Comparison of ENCODE assay signal across 1 cellular context in the genomic region with DNA sequence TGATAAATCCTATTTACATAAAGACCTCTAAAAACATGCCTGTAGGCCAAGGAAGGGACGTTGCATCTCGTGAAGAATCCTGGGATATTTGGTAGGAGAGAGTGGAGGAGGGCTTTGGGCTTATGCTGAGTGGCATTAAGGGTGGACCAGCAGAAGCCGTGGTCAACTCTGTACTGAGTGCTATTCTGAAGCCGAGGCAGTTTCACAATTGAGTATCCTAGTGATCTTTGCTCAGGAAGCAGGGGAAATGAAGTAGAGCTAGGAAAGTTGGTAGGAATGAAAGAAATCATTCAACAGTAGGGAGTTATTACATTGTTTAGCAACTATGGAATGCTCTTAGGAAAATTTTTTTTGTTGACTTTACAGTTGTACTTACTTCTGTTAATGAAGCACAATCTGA.
TF ChIP-seq lines count a peak whose summit lies in the region.

No MANE protein-coding gene starts in this region.

TF ChIP-seq in HepG2, 621 proteins besides CTCF, POLR2A, EP300 and RAD21 (continued from another document):
- TF ChIP-seq, protein P1, sequence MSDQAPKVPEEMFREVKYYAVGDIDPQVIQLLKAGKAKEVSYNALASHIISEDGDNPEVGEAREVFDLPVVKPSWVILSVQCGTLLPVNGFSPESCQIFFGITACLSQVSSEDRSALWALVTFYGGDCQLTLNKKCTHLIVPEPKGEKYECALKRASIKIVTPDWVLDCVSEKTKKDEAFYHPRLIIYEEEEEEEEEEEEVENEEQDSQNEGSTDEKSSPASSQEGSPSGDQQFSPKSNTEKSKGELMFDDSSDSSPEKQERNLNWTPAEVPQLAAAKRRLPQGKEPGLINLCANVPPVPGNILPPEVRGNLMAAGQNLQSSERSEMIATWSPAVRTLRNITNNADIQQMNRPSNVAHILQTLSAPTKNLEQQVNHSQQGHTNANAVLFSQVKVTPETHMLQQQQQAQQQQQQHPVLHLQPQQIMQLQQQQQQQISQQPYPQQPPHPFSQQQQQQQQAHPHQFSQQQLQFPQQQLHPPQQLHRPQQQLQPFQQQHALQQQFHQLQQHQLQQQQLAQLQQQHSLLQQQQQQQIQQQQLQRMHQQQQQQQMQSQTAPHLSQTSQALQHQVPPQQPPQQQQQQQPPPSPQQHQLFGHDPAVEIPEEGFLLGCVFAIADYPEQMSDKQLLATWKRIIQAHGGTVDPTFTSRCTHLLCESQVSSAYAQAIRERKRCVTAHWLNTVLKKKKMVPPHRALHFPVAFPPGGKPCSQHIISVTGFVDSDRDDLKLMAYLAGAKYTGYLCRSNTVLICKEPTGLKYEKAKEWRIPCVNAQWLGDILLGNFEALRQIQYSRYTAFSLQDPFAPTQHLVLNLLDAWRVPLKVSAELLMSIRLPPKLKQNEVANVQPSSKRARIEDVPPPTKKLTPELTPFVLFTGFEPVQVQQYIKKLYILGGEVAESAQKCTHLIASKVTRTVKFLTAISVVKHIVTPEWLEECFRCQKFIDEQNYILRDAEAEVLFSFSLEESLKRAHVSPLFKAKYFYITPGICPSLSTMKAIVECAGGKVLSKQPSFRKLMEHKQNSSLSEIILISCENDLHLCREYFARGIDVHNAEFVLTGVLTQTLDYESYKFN (CRISPR knock-in tag; conservative IDR thresholded peaks at IDR 0.05) = peak; percentile 41
- TF ChIP-seq, protein P2, sequence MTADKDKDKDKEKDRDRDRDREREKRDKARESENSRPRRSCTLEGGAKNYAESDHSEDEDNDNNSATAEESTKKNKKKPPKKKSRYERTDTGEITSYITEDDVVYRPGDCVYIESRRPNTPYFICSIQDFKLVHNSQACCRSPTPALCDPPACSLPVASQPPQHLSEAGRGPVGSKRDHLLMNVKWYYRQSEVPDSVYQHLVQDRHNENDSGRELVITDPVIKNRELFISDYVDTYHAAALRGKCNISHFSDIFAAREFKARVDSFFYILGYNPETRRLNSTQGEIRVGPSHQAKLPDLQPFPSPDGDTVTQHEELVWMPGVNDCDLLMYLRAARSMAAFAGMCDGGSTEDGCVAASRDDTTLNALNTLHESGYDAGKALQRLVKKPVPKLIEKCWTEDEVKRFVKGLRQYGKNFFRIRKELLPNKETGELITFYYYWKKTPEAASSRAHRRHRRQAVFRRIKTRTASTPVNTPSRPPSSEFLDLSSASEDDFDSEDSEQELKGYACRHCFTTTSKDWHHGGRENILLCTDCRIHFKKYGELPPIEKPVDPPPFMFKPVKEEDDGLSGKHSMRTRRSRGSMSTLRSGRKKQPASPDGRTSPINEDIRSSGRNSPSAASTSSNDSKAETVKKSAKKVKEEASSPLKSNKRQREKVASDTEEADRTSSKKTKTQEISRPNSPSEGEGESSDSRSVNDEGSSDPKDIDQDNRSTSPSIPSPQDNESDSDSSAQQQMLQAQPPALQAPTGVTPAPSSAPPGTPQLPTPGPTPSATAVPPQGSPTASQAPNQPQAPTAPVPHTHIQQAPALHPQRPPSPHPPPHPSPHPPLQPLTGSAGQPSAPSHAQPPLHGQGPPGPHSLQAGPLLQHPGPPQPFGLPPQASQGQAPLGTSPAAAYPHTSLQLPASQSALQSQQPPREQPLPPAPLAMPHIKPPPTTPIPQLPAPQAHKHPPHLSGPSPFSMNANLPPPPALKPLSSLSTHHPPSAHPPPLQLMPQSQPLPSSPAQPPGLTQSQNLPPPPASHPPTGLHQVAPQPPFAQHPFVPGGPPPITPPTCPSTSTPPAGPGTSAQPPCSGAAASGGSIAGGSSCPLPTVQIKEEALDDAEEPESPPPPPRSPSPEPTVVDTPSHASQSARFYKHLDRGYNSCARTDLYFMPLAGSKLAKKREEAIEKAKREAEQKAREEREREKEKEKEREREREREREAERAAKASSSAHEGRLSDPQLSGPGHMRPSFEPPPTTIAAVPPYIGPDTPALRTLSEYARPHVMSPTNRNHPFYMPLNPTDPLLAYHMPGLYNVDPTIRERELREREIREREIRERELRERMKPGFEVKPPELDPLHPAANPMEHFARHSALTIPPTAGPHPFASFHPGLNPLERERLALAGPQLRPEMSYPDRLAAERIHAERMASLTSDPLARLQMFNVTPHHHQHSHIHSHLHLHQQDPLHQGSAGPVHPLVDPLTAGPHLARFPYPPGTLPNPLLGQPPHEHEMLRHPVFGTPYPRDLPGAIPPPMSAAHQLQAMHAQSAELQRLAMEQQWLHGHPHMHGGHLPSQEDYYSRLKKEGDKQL (CRISPR knock-in tag; IDR thresholded peaks at IDR 0.05; ENCODE audit: low read depth) = no peak
- TF ChIP-seq, protein P3, sequence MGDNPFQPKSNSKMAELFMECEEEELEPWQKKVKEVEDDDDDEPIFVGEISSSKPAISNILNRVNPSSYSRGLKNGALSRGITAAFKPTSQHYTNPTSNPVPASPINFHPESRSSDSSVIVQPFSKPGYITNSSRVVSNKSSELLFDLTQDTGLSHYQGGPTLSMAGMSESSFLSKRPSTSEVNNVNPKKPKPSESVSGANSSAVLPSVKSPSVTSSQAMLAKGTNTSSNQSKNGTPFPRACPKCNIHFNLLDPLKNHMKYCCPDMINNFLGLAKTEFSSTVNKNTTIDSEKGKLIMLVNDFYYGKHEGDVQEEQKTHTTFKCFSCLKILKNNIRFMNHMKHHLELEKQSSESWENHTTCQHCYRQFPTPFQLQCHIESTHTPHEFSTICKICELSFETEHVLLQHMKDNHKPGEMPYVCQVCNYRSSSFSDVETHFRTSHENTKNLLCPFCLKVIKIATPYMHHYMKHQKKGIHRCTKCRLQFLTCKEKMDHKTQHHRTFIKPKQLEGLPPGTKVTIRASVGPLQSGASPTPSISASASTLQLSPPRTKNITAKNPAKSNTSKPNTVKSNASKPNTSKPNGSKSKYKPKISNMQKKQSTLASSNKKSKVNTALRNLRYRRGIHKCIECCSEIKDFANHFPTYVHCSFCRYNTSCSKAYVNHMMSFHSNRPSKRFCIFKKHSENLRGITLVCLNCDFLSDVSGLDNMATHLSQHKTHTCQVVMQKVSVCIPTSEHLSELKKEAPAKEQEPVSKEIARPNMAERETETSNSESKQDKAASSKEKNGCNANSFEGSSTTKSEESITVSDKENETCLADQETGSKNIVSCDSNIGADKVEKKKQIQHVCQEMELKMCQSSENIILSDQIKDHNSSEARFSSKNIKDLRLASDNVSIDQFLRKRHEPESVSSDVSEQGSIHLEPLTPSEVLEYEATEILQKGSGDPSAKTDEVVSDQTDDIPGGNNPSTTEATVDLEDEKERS (CRISPR knock-in tag; IDR thresholded peaks at IDR 0.05) = no peak
- no peak for TF ChIP-seq U2AF1 (optimal IDR thresholded peaks at IDR 0.05; ENCODE audit: low read depth, low read length)
- no peak for TF ChIP-seq PHF5A (CRISPR knock-in tag; IDR thresholded peaks at IDR 0.05; ENCODE audit: low read depth, unreplicated experiment)
- TF ChIP-seq ZNF891 (CRISPR knock-in tag; IDR thresholded peaks at IDR 0.05) = no peak
- TF ChIP-seq ZNF644 (CRISPR knock-in tag; IDR thresholded peaks at IDR 0.05; ENCODE audit: low read depth) = 0 out of 2 replicates have a peak, but pooled peaks have one; percentile 53
- TF ChIP-seq, protein P4, sequence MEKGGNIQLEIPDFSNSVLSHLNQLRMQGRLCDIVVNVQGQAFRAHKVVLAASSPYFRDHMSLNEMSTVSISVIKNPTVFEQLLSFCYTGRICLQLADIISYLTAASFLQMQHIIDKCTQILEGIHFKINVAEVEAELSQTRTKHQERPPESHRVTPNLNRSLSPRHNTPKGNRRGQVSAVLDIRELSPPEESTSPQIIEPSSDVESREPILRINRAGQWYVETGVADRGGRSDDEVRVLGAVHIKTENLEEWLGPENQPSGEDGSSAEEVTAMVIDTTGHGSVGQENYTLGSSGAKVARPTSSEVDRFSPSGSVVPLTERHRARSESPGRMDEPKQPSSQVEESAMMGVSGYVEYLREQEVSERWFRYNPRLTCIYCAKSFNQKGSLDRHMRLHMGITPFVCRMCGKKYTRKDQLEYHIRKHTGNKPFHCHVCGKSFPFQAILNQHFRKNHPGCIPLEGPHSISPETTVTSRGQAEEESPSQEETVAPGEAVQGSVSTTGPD (CRISPR knock-in tag; IDR thresholded peaks at IDR 0.05) = no peak
- peak; percentile 52; the same call in 1 of the 2 replicates for TF ChIP-seq SOX5 (CRISPR knock-in tag; IDR thresholded peaks at IDR 0.05; ENCODE audit: borderline replicate concordance)
- no peak for TF ChIP-seq REL (CRISPR knock-in tag; conservative IDR thresholded peaks at IDR 0.05)
- no peak for TF ChIP-seq KDM1A (CRISPR knock-in tag; IDR thresholded peaks at IDR 0.05)
- no peak for TF ChIP-seq ZNF451 (CRISPR knock-in tag; IDR thresholded peaks at IDR 0.05)
- no peak for TF ChIP-seq POLR2G (IDR thresholded peaks at IDR 0.05; ENCODE audit: low read depth, low read length)
- 0 out of 2 replicates have a peak, but pooled peaks have one; percentile 51 for TF ChIP-seq HDAC2 (CRISPR knock-in tag; IDR thresholded peaks at IDR 0.05)
- TF ChIP-seq KDM2A (CRISPR knock-in tag; IDR thresholded peaks at IDR 0.05; ENCODE audit: borderline replicate concordance, low read depth) = no peak
- no peak for TF ChIP-seq XBP1 (CRISPR knock-in tag; IDR thresholded peaks at IDR 0.05)
- peak; percentile 24; the same call in 1 of the 2 replicates for TF ChIP-seq HMG20A (CRISPR knock-in tag; IDR thresholded peaks at IDR 0.05; ENCODE audit: borderline replicate concordance)
- TF ChIP-seq, protein P5, sequence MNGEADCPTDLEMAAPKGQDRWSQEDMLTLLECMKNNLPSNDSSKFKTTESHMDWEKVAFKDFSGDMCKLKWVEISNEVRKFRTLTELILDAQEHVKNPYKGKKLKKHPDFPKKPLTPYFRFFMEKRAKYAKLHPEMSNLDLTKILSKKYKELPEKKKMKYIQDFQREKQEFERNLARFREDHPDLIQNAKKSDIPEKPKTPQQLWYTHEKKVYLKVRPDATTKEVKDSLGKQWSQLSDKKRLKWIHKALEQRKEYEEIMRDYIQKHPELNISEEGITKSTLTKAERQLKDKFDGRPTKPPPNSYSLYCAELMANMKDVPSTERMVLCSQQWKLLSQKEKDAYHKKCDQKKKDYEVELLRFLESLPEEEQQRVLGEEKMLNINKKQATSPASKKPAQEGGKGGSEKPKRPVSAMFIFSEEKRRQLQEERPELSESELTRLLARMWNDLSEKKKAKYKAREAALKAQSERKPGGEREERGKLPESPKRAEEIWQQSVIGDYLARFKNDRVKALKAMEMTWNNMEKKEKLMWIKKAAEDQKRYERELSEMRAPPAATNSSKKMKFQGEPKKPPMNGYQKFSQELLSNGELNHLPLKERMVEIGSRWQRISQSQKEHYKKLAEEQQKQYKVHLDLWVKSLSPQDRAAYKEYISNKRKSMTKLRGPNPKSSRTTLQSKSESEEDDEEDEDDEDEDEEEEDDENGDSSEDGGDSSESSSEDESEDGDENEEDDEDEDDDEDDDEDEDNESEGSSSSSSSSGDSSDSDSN (CRISPR knock-in tag; IDR thresholded peaks at IDR 0.05) = no peak
- TF ChIP-seq PTBP1 (IDR thresholded peaks at IDR 0.05; ENCODE audit: low read depth, low read length, poor library complexity, severe bottlenecking) = no peak
